ENCODE assay signal across 8 cellular contexts in the genomic region with DNA sequence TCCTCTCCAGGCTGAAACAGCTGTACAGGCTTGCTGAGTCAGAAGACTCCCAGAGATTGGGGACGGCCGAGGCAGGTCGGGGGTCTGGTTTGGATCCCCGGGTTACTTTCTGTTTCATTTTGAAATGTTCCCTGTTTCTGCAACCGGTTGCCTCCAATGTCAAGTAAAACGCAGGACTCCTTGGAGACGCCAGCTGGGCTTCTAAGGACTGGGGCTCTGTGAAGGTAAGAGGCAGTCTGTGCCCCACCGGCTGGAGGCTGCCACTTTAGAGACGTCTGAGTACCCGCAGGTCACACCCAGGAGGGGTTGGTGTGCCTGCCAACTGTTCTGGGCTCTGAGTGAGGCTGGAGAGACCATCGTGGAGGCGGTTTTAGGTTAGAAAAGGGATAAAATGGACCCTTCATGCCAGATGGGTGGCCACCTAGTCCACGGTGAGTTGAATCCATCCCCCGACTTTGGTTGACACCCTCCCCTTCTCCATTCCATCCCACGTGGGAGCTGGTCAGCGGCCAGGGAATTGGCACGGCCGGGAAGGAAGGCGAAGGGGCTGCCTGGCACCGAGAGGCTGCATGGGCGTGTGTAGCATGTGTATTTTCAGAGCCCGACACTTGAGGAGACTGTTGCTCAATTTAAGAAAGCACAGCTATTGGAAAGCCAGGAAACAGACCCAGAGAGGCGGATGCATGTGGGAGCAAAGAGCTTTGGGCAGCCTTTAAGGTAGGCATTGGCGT.
DNase-seq lines count a peak whose midpoint lies in the region; ATAC-seq, FAIRE-seq and TF ChIP-seq lines count a peak whose summit lies in the region.

No MANE protein-coding gene starts in this region.

- no peak overlapping the region for H3K27ac ChIP-seq in effector memory CD4-positive, alpha-beta T cell (ENCODE audit: insufficient read depth, low read length, poor library complexity, severe bottlenecking)
- H3K27ac ChIP-seq in HepG2 (ENCODE audit: extremely low read length, insufficient read depth, low read length), result no peak overlapping the region

- peak overlapping the region; percentile 78 for H3K4me3 ChIP-seq in effector memory CD4-positive, alpha-beta T cell (ENCODE audit: insufficient read depth, low read depth, low read length, poor library complexity, severe bottlenecking)
- H3K4me3 ChIP-seq in HepG2 (replicated peaks in 1 of 3; ENCODE audit: insufficient read depth in 1 of 3, low read depth in 2 of 3, low read length in 3 of 3), result peak overlapping the region; percentile 50 to 62 (median 53)

- no TSS peak for BruUV-seq in HepG2 (replicated peaks; lab: Mats Ljungman, UMichigan)

- no peak for TF ChIP-seq RAD21 in HepG2 (CRISPR knock-in tag; IDR thresholded peaks at IDR 0.05)

- no peak for FAIRE-seq in HepG2 (lab: Jason Lieb, UNC)

- intact Hi-C loops in HepG2 (cut with micrococcal nuclease; ENCODE audit: unreplicated experiment), result no loop called here

- peak overlapping the region; percentile 62 for H3K27ac Mint-ChIP-seq in activated CD4-positive, alpha-beta T cell treated with anti-CD3 and anti-CD28 coated beads, Interleukin-2, amount 10 ng/mL, durations not matched to agents 7 days and 5 days

- peak; percentile 19 for DNase-seq in COLO829 (ENCODE audit: low spot score)
- DNase-seq in KG1 (lab: John Stamatoyannopoulos, UW), result peak; percentile 69
- DNase-seq in activated CD4-positive, alpha-beta T cell treated with anti-CD3 and anti-CD28 coated beads, Interleukin-2, amount 10 ng/mL, durations not matched to agents 7 days and 5 days, result peak; percentile 23
- DNase-seq in effector memory CD4-positive, alpha-beta T cell, result no peak
- DNase-seq in HepG2 (ENCODE audit: low spot score), result no peak
- DNase-seq in stimulated activated CD4-positive, alpha-beta T cell treated with anti-CD3 and anti-CD28 coated beads, Interleukin-4, amount 100 ng/mL, for 24 hours, result peak; percentile 4
- no peak for DNase-seq in HuH-7.5 (ENCODE audit: low spot score)
- DNase-seq in mesenteric fat pad (ENCODE audit: low spot score), result no peak

- no peak overlapping the region for H3K9ac ChIP-seq in HepG2 (ENCODE audit: insufficient read depth, low read depth, low read length)

- no peaks in the 10 kb centered on the region for H3K9me3 ChIP-seq in effector memory CD4-positive, alpha-beta T cell (ENCODE audit: control insufficient read depth, low read length)
- H3K9me3 ChIP-seq in HepG2 (ENCODE audit: low read length), result no peaks in the 10 kb centered on the region

- peak overlapping the region; percentile 58 for H3K4me2 ChIP-seq in HepG2 (ENCODE audit: low read depth, low read length)

- H3K4me1 Mint-ChIP-seq in activated CD4-positive, alpha-beta T cell treated with anti-CD3 and anti-CD28 coated beads, Interleukin-2, amount 10 ng/mL, durations not matched to agents 7 days and 5 days, result peaks cover 24% of the 10 kb centered on the region

- in situ Hi-C loops in HepG2 (cut with HindIII; ENCODE audit: extremely low pct_ligation_motif_present, low pct_unique_long_range_greater_than_20kb), result no loop called here

- TF ChIP-seq EP300 in HepG2 (IDR thresholded peaks at IDR 0.05; ENCODE audit: low read depth in 2 of 2, low read length in 2 of 2) (no peak), HepG2 (CRISPR knock-in tag; IDR thresholded peaks at IDR 0.05; ENCODE audit: borderline replicate concordance) (no peak)

- TF ChIP-seq CTCF in HepG2 (CRISPR knock-in tag; IDR thresholded peaks at IDR 0.05), result no peak

- no peaks in the 10 kb centered on the region for H4K20me1 ChIP-seq in HepG2 (ENCODE audit: insufficient read depth, low read length)

- CTCF ChIA-PET in activated CD4-positive, alpha-beta T cell treated with anti-CD3 and anti-CD28 coated beads, Interleukin-2, amount 10 ng/mL, durations not matched to agents 7 days and 5 days (lab: Charles Lee), result interaction anchor here (0.7 to 1.2 kb wide), 2 partner anchors 9 to 1756 kb away, joined by 3 to 6 read pairs; no protein-coding TSS in a partner anchor
- CTCF ChIA-PET in HepG2 (lab: Yijun Ruan, JAX; ENCODE audit: low intra/inter-chr PET ratio, low total read pairs), result no interaction called here

- H3K27me3 ChIP-seq in effector memory CD4-positive, alpha-beta T cell (replicated peaks; ENCODE audit: control insufficient read depth, insufficient read depth, low read length, poor library complexity, severe bottlenecking), result peaks cover 8% of the 10 kb centered on the region
- H3K27me3 ChIP-seq in HepG2 (ENCODE audit: control insufficient read depth in 1 of 2, insufficient read depth in 2 of 2, low read length in 2 of 2), result peaks cover 7 to 42% of the 10 kb centered on the region in 2 experiments

- 3% methylated on average over 20 of the region's 24 CpGs for WGBS in HepG2 (ENCODE audit: low lambda C conversion rate)

- H3K36me3 Mint-ChIP-seq in activated CD4-positive, alpha-beta T cell treated with anti-CD3 and anti-CD28 coated beads, Interleukin-2, amount 10 ng/mL, durations not matched to agents 7 days and 5 days (ENCODE audit: low read depth), result no peaks in the 10 kb centered on the region

- no peaks in the 10 kb centered on the region for H3K79me2 ChIP-seq in HepG2 (ENCODE audit: insufficient read depth, low read length)

- TF ChIP-seq POLR2A in HepG2 (IDR thresholded peaks at IDR 0.05; ENCODE audit: insufficient read depth in 1 of 2, low read depth in 2 of 2, low read length in 2 of 2), result no peak

- H3K36me3 ChIP-seq in effector memory CD4-positive, alpha-beta T cell (ENCODE audit: control insufficient read depth, insufficient read depth, low read length), result no peaks in the 10 kb centered on the region
- H3K36me3 ChIP-seq in HepG2 (replicated peaks in 1 of 2; ENCODE audit: control insufficient read depth in 1 of 2, insufficient read depth in 2 of 2, low read length in 2 of 2), result no peaks in the 10 kb centered on the region

- H3K4me1 ChIP-seq in effector memory CD4-positive, alpha-beta T cell (ENCODE audit: control insufficient read depth, insufficient read depth, low read length, poor library complexity, severe bottlenecking), result peaks cover 6% of the 10 kb centered on the region
- 0 out of 2 replicates have a peak, but pooled peaks cover 9% of the 10 kb centered on the region for H3K4me1 ChIP-seq in HepG2 (ENCODE audit: insufficient read depth, low read length)

- H2AFZ ChIP-seq in HepG2 (ENCODE audit: low read length), result no peak overlapping the region

- peak; percentile 84 for ATAC-seq in HepG2

- no peaks in the 10 kb centered on the region for H3K9me3 Mint-ChIP-seq in activated CD4-positive, alpha-beta T cell treated with anti-CD3 and anti-CD28 coated beads, Interleukin-2, amount 10 ng/mL, durations not matched to agents 7 days and 5 days

- H3K4me3 Mint-ChIP-seq in activated CD4-positive, alpha-beta T cell treated with anti-CD3 and anti-CD28 coated beads, Interleukin-2, amount 10 ng/mL, durations not matched to agents 7 days and 5 days, result peak overlapping the region; percentile 79

- POLR2A ChIA-PET in activated CD4-positive, alpha-beta T cell treated with anti-CD3 and anti-CD28 coated beads, Interleukin-2, amount 10 ng/mL, durations not matched to agents 7 days and 5 days (lab: Charles Lee), result no interaction called here
- POLR2A ChIA-PET in HepG2 (lab: Yijun Ruan, JAX), result no interaction called here

- peaks cover 45% of the 10 kb centered on the region for H3K27me3 Mint-ChIP-seq in activated CD4-positive, alpha-beta T cell treated with anti-CD3 and anti-CD28 coated beads, Interleukin-2, amount 10 ng/mL, durations not matched to agents 7 days and 5 days

TF ChIP-seq in HepG2, 621 proteins besides CTCF, POLR2A, EP300 and RAD21 (continues in another document):
- no peak for TF ChIP-seq ZNF343 (CRISPR knock-in tag; IDR thresholded peaks at IDR 0.05)
- TF ChIP-seq RFX1 (IDR thresholded peaks at IDR 0.05), result no peak
- TF ChIP-seq XRCC5 (optimal IDR thresholded peaks at IDR 0.05; ENCODE audit: low read length), result peak; percentile 31
- no peak for TF ChIP-seq NCOA5 (CRISPR knock-in tag; IDR thresholded peaks at IDR 0.05)
- 0 out of 2 replicates have a peak, but pooled peaks have one; percentile 70 for TF ChIP-seq EZH2 (conservative IDR thresholded peaks at IDR 0.05; ENCODE audit: low read depth, low read length)
- TF ChIP-seq HNRNPL (IDR thresholded peaks at IDR 0.05; ENCODE audit: low read depth, low read length), result 0 out of 2 replicates have a peak, but pooled peaks have one; percentile 38
- TF ChIP-seq BRD4 (CRISPR knock-in tag; IDR thresholded peaks at IDR 0.05), result no peak
- TF ChIP-seq, protein P1, sequence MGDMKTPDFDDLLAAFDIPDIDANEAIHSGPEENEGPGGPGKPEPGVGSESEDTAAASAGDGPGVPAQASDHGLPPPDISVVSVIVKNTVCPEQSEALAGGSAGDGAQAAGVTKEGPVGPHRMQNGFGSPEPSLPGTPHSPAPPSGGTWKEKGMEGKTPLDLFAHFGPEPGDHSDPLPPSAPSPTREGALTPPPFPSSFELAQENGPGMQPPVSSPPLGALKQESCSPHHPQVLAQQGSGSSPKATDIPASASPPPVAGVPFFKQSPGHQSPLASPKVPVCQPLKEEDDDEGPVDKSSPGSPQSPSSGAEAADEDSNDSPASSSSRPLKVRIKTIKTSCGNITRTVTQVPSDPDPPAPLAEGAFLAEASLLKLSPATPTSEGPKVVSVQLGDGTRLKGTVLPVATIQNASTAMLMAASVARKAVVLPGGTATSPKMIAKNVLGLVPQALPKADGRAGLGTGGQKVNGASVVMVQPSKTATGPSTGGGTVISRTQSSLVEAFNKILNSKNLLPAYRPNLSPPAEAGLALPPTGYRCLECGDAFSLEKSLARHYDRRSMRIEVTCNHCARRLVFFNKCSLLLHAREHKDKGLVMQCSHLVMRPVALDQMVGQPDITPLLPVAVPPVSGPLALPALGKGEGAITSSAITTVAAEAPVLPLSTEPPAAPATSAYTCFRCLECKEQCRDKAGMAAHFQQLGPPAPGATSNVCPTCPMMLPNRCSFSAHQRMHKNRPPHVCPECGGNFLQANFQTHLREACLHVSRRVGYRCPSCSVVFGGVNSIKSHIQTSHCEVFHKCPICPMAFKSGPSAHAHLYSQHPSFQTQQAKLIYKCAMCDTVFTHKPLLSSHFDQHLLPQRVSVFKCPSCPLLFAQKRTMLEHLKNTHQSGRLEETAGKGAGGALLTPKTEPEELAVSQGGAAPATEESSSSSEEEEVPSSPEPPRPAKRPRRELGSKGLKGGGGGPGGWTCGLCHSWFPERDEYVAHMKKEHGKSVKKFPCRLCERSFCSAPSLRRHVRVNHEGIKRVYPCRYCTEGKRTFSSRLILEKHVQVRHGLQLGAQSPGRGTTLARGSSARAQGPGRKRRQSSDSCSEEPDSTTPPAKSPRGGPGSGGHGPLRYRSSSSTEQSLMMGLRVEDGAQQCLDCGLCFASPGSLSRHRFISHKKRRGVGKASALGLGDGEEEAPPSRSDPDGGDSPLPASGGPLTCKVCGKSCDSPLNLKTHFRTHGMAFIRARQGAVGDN (CRISPR knock-in tag; IDR thresholded peaks at IDR 0.05), result 0 out of 2 replicates have a peak, but pooled peaks have one; percentile 27
- no peak for TF ChIP-seq SRSF4 (IDR thresholded peaks at IDR 0.05; ENCODE audit: low read depth, low read length, poor library complexity, severe bottlenecking)
- no peak for TF ChIP-seq ZNF724P (CRISPR knock-in tag; IDR thresholded peaks at IDR 0.05; ENCODE audit: borderline replicate concordance)
- TF ChIP-seq KDM5B (CRISPR knock-in tag; IDR thresholded peaks at IDR 0.05; ENCODE audit: borderline replicate concordance), result 0 out of 2 replicates have a peak, but pooled peaks have one; percentile 35

Comparison
In these comparisons a context has a peak if more than half of its experiments do, and no peak if none do; other contexts are left out.
1. DNase-seq: peak in COLO829 (single experiment), KG1 (single experiment), activated CD4-positive, alpha-beta T cell treated with anti-CD3 and anti-CD28 coated beads, Interleukin-2, amount 10 ng/mL, durations not matched to agents 7 days and 5 days (single experiment) and stimulated activated CD4-positive, alpha-beta T cell treated with anti-CD3 and anti-CD28 coated beads, Interleukin-4, amount 100 ng/mL, for 24 hours (single experiment); none in effector memory CD4-positive, alpha-beta T cell (0 of 3), HepG2 (single experiment), HuH-7.5 (single experiment) and mesenteric fat pad (single experiment).